7 cellular contexts compared by ENCODE assay signal in genomic region chr1:72869873-72870272, GRCh38.
"Had no signal": no experiment of that assay in that cellular context is flagged by ENCODE, and none has a peak within 500 bp of the region (broad histone marks: within the 10 kb centered on the region; RNA-seq: fewer than 3 reads in every experiment).

No MANE protein-coding gene starts in this region.

- H3K9me3 ChIP-seq: HAP-1 had no signal

- H3K4me2 ChIP-seq: GM23338, KMS-11 had no signal

- H3K36me3 ChIP-seq: HAP-1 had no signal

- H3K4me3 ChIP-seq: GM23338, HAP-1 had no signal

- H3K9ac ChIP-seq: KMS-11 had no signal

- H3K27ac ChIP-seq: HL-60, KMS-11 had no signal

- H2AFZ ChIP-seq: GM23338 had no signal

- DNase-seq: H7, HFFc6, KBM-7 had no signal

- H3K4me1 ChIP-seq: HAP-1 had no signal
